37 cellular contexts compared by ENCODE assay signal in genomic region chr6:151858294-151858693, GRCh38. TPM values are rescaled to one million over a fixed set of nuclear protein-coding genes. Genes with fewer than 3 reads are reported as not detected.
"Had no signal": no experiment of that assay in that cellular context is flagged by ENCODE, and none has a peak within 500 bp of the region (broad histone marks: within the 10 kb centered on the region; RNA-seq: fewer than 3 reads in every experiment).

No MANE protein-coding gene starts in this region.

- H3K4me3 ChIP-seq: ascending aorta, body of pancreas, breast epithelium had no signal

- H3K4me3 Mint-ChIP-seq: activated B cell treated with CpG ODN at 0.5 μM for 24 hours; activated CD4-positive, alpha-beta memory T cell treated with anti-CD3 and anti-CD28 coated beads, Interleukin-2, amount 10 ng/mL, durations not matched to agents 7 days and 5 days; activated CD4-positive, alpha-beta T cell treated with anti-CD3 and anti-CD28 coated beads, Interleukin-2, amount 10 ng/mL, durations not matched to agents 24 days and 14 days; activated CD8-positive, alpha-beta memory T cell treated with anti-CD3 and anti-CD28 coated beads, Interleukin-2, amount 10 ng/mL, durations not matched to agents 7 days and 5 days; activated CD8-positive, alpha-beta T cell treated with anti-CD3 and anti-CD28 coated beads, Interleukin-2, amount 10 ng/mL, durations not matched to agents 7 days and 5 days; activated naive CD4-positive, alpha-beta T cell treated with anti-CD3 and anti-CD28 coated beads, Interleukin-2, amount 10 ng/mL, durations not matched to agents 7 days and 5 days; activated naive CD4-positive, alpha-beta T cell treated with anti-CD3 and anti-CD28 coated beads, Interleukin-2, amount 50 U/mL, for 24 hours; activated naive CD8-positive, alpha-beta T cell; activated naive CD8-positive, alpha-beta T cell treated with anti-CD3 and anti-CD28 coated beads, Interleukin-2, amount 10 ng/mL, durations not matched to agents 7 days and 5 days; activated naive CD8-positive, alpha-beta T cell treated with anti-CD3 and anti-CD28 coated beads, Interleukin-2, amount 50 U/mL, for 24 hours; activated T-cell treated with anti-CD3 and anti-CD28 coated beads, Interleukin-2, amount 50 U/mL, for 24 hours; T-helper 1 cell treated with Interleukin-12 subunit alpha and Interleukin-12 subunit beta and Interleukin-4 antibody, amounts not matched to agents 30 μg/mL and 1 μg/mL, for 36 hours; T-helper 2 cell treated with Interferon-gamma antibody and Interleukin-4, amounts not matched to agents 5 μg/mL and 100 μg/mL, for 36 hours had no signal

- H3K4me1 ChIP-seq: ascending aorta, body of pancreas, breast epithelium had no signal

- H3K4me1 Mint-ChIP-seq: activated B cell treated with CpG ODN at 0.5 μM for 24 hours; activated CD4-positive, alpha-beta memory T cell treated with anti-CD3 and anti-CD28 coated beads, Interleukin-2, amount 10 ng/mL, durations not matched to agents 7 days and 5 days; activated CD4-positive, alpha-beta T cell treated with anti-CD3 and anti-CD28 coated beads, Interleukin-2, amount 10 ng/mL, durations not matched to agents 24 days and 14 days; activated CD8-positive, alpha-beta memory T cell treated with anti-CD3 and anti-CD28 coated beads, Interleukin-2, amount 10 ng/mL, durations not matched to agents 7 days and 5 days; activated naive CD4-positive, alpha-beta T cell treated with anti-CD3 and anti-CD28 coated beads, Interleukin-2, amount 10 ng/mL, durations not matched to agents 7 days and 5 days; activated naive CD4-positive, alpha-beta T cell treated with anti-CD3 and anti-CD28 coated beads, Interleukin-2, amount 50 U/mL, for 24 hours; activated naive CD8-positive, alpha-beta T cell treated with anti-CD3 and anti-CD28 coated beads, Interleukin-2, amount 10 ng/mL, durations not matched to agents 7 days and 5 days; activated naive CD8-positive, alpha-beta T cell treated with anti-CD3 and anti-CD28 coated beads, Interleukin-2, amount 50 U/mL, for 24 hours had no signal

- H3K36me3 ChIP-seq: ascending aorta, brain microvascular endothelial cell, breast epithelium had no signal

- DNase-seq: activated B cell treated with CpG ODN at 0.5 μM for 24 hours; activated CD4-positive, alpha-beta memory T cell treated with anti-CD3 and anti-CD28 coated beads, Interleukin-2, amount 10 ng/mL, durations not matched to agents 7 days and 5 days; activated CD4-positive, alpha-beta T cell treated with anti-CD3 and anti-CD28 coated beads for 4 hours; activated CD4-positive, alpha-beta T cell treated with anti-CD3 and anti-CD28 coated beads, Interleukin-2, amount 10 ng/mL, durations not matched to agents 24 days and 14 days; activated CD4-positive, alpha-beta T cell treated with anti-CD3 and anti-CD28 coated beads, Interleukin-2, amount 50 U/mL, for 1 hour; activated CD4-positive, alpha-beta T cell treated with anti-CD3 and anti-CD28 coated beads, Interleukin-2, amount 50 U/mL, for 48 hours; activated CD4-positive, CD25-positive, alpha-beta regulatory T cell treated with anti-CD3 and anti-CD28 coated beads, Interleukin-2, amount 50 U/mL, for 72 hours; activated CD8-positive, alpha-beta memory T cell treated with anti-CD3 and anti-CD28 coated beads for 24 hours; activated CD8-positive, alpha-beta memory T cell treated with anti-CD3 and anti-CD28 coated beads, Interleukin-2, amount 10 ng/mL, durations not matched to agents 7 days and 5 days; activated CD8-positive, alpha-beta memory T cell treated with anti-CD3 and anti-CD28 coated beads, Interleukin-2, amount 50 U/mL, for 48 hours; activated CD8-positive, alpha-beta T cell treated with anti-CD3 and anti-CD28 coated beads, Interleukin-2, amount 10 ng/mL, durations not matched to agents 7 days and 5 days; activated effector memory CD4-positive, alpha-beta T cell treated with Interleukin-2 at 50 U/mL for 16 hours; activated gamma-delta T cell; activated naive CD4-positive, alpha-beta T cell treated with anti-CD3 and anti-CD28 coated beads, Interleukin-2, amount 10 ng/mL, durations not matched to agents 7 days and 5 days; activated naive CD4-positive, alpha-beta T cell treated with Interleukin-2 at 50 U/mL for 16 hours; activated naive CD8-positive, alpha-beta T cell treated with anti-CD3 and anti-CD28 coated beads, Interleukin-2, amount 10 ng/mL, durations not matched to agents 7 days and 5 days; activated naive CD8-positive, alpha-beta T cell treated with anti-CD3 and anti-CD28 coated beads, Interleukin-2, amount 50 U/mL, for 24 hours; activated T-cell treated with anti-CD3 and anti-CD28 coated beads, Interleukin-2, amount 50 U/mL, for 24 hours; activated T-cell treated with anti-CD3 and anti-CD28 coated beads, Interleukin-2, amount 50 U/mL, for 48 hours; amygdala; anterior cingulate cortex; body of pancreas; brain microvascular endothelial cell; central memory CD4-positive, alpha-beta T cell; SW 1271; T-helper 1 cell; T-helper 2 cell; T-helper 9 cell had no signal

- FAIRE-seq: TTC549 had no signal

- H3K27me3 Mint-ChIP-seq: activated B cell treated with CpG ODN at 0.5 μM for 24 hours; activated CD4-positive, alpha-beta memory T cell treated with anti-CD3 and anti-CD28 coated beads, Interleukin-2, amount 10 ng/mL, durations not matched to agents 7 days and 5 days; activated CD4-positive, alpha-beta T cell treated with anti-CD3 and anti-CD28 coated beads, Interleukin-2, amount 10 ng/mL, durations not matched to agents 24 days and 14 days; activated naive CD4-positive, alpha-beta T cell treated with anti-CD3 and anti-CD28 coated beads, Interleukin-2, amount 10 ng/mL, durations not matched to agents 7 days and 5 days; activated naive CD4-positive, alpha-beta T cell treated with anti-CD3 and anti-CD28 coated beads, Interleukin-2, amount 50 U/mL, for 24 hours; activated naive CD8-positive, alpha-beta T cell; activated naive CD8-positive, alpha-beta T cell treated with anti-CD3 and anti-CD28 coated beads, Interleukin-2, amount 50 U/mL, for 24 hours had no signal

- H3K27ac Mint-ChIP-seq: activated B cell treated with CpG ODN at 0.5 μM for 24 hours; activated CD4-positive, alpha-beta memory T cell treated with anti-CD3 and anti-CD28 coated beads, Interleukin-2, amount 10 ng/mL, durations not matched to agents 7 days and 5 days; activated CD4-positive, alpha-beta T cell treated with anti-CD3 and anti-CD28 coated beads, Interleukin-2, amount 10 ng/mL, durations not matched to agents 24 days and 14 days; activated CD8-positive, alpha-beta memory T cell treated with anti-CD3 and anti-CD28 coated beads, Interleukin-2, amount 10 ng/mL, durations not matched to agents 7 days and 5 days; activated CD8-positive, alpha-beta T cell treated with anti-CD3 and anti-CD28 coated beads, Interleukin-2, amount 10 ng/mL, durations not matched to agents 7 days and 5 days; activated naive CD4-positive, alpha-beta T cell treated with anti-CD3 and anti-CD28 coated beads, Interleukin-2, amount 10 ng/mL, durations not matched to agents 7 days and 5 days; activated naive CD4-positive, alpha-beta T cell treated with anti-CD3 and anti-CD28 coated beads, Interleukin-2, amount 50 U/mL, for 24 hours; activated naive CD8-positive, alpha-beta T cell; activated naive CD8-positive, alpha-beta T cell treated with anti-CD3 and anti-CD28 coated beads, Interleukin-2, amount 10 ng/mL, durations not matched to agents 7 days and 5 days; activated naive CD8-positive, alpha-beta T cell treated with anti-CD3 and anti-CD28 coated beads, Interleukin-2, amount 50 U/mL, for 24 hours; activated T-cell treated with anti-CD3 and anti-CD28 coated beads, Interleukin-2, amount 50 U/mL, for 24 hours; activated T-helper 2 cell treated with anti-CD3 and anti-CD28 coated beads, Interferon-gamma antibody, Interleukin-2, Interleukin-4, amounts not matched to agents 10 μg/mL and 5 μg/mL and 100 μg/mL, durations not matched to agents 14 hours and 24 hours and 36 hours; T-helper 1 cell treated with Interleukin-12 subunit alpha and Interleukin-12 subunit beta and Interleukin-4 antibody, amounts not matched to agents 30 μg/mL and 1 μg/mL, for 36 hours; T-helper 2 cell treated with Interferon-gamma antibody and Interleukin-4, amounts not matched to agents 5 μg/mL and 100 μg/mL, for 36 hours had no signal

- H3K36me3 Mint-ChIP-seq: activated CD8-positive, alpha-beta memory T cell treated with anti-CD3 and anti-CD28 coated beads, Interleukin-2, amount 10 ng/mL, durations not matched to agents 7 days and 5 days; activated naive CD4-positive, alpha-beta T cell treated with anti-CD3 and anti-CD28 coated beads, Interleukin-2, amount 10 ng/mL, durations not matched to agents 7 days and 5 days; activated naive CD8-positive, alpha-beta T cell; activated naive CD8-positive, alpha-beta T cell treated with anti-CD3 and anti-CD28 coated beads, Interleukin-2, amount 10 ng/mL, durations not matched to agents 7 days and 5 days had no signal

- ATAC-seq: activated CD8-positive, alpha-beta memory T cell treated with anti-CD3 and anti-CD28 coated beads, Interleukin-2, amount 10 ng/mL, durations not matched to agents 7 days and 5 days; activated CD8-positive, alpha-beta T cell treated with anti-CD3 and anti-CD28 coated beads, Interleukin-2, amount 10 ng/mL, durations not matched to agents 7 days and 5 days; activated naive CD8-positive, alpha-beta T cell treated with anti-CD3 and anti-CD28 coated beads, Interleukin-2, amount 50 U/mL, for 24 hours; body of pancreas had no signal

- H3K9me3 Mint-ChIP-seq: activated B cell treated with CpG ODN at 0.5 μM for 24 hours; activated CD4-positive, alpha-beta memory T cell treated with anti-CD3 and anti-CD28 coated beads, Interleukin-2, amount 10 ng/mL, durations not matched to agents 7 days and 5 days; activated CD4-positive, alpha-beta T cell treated with anti-CD3 and anti-CD28 coated beads, Interleukin-2, amount 10 ng/mL, durations not matched to agents 24 days and 14 days; activated naive CD4-positive, alpha-beta T cell treated with anti-CD3 and anti-CD28 coated beads, Interleukin-2, amount 10 ng/mL, durations not matched to agents 7 days and 5 days; activated naive CD4-positive, alpha-beta T cell treated with anti-CD3 and anti-CD28 coated beads, Interleukin-2, amount 50 U/mL, for 24 hours; activated naive CD8-positive, alpha-beta T cell treated with anti-CD3 and anti-CD28 coated beads, Interleukin-2, amount 50 U/mL, for 24 hours; activated T-cell treated with anti-CD3 and anti-CD28 coated beads, Interleukin-2, amount 50 U/mL, for 24 hours; activated T-helper 2 cell treated with anti-CD3 and anti-CD28 coated beads, Interferon-gamma antibody, Interleukin-2, Interleukin-4, amounts not matched to agents 10 μg/mL and 5 μg/mL and 100 μg/mL, durations not matched to agents 14 hours and 24 hours and 36 hours; T-helper 1 cell treated with Interleukin-12 subunit alpha and Interleukin-12 subunit beta and Interleukin-4 antibody, amounts not matched to agents 30 μg/mL and 1 μg/mL, for 36 hours; T-helper 2 cell treated with Interferon-gamma antibody and Interleukin-4, amounts not matched to agents 5 μg/mL and 100 μg/mL, for 36 hours had no signal

- H3K27ac ChIP-seq: ascending aorta, body of pancreas, brain microvascular endothelial cell, breast epithelium, VCaP had no signal

- H3K9me3 ChIP-seq: ascending aorta, body of pancreas, breast epithelium had no signal

- H3K27me3 ChIP-seq: ascending aorta, body of pancreas, brain microvascular endothelial cell, breast epithelium had no signal

RNA-seq across cellular contexts. Expression of gene ESR1, which starts 50.8 kb away (rescaled TPM):
- total RNA-seq: activated T-helper 2 cell treated with anti-CD3 and anti-CD28 coated beads, Interferon-gamma antibody, Interleukin-2, Interleukin-4, amounts not matched to agents 10 μg/mL and 5 μg/mL and 100 μg/mL, durations not matched to agents 14 hours and 24 hours and 36 hours had no signal
